14 cellular contexts compared by ENCODE assay signal in the genomic region with DNA sequence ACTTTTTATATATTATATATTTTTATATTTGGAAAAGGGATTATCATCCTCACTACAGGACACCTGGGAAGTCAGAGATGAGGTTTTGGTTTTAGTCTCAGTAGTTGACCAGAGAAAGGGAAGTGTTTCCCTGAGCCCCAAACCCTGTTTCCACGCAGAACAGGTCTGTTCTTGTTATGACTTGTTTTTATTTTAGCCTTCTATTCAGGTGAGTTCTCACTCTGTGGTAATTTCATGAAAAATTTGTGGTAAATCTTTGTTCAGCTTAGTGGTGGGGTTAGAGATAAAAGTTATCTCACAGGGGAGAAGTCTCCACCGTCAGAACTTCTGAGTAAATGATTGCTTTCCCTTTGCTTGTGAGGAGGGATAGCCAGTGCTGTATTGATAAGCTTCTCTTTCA.
DNase-seq lines count a peak whose midpoint lies in the region; ATAC-seq and TF ChIP-seq lines count a peak whose summit lies in the region.
"Had no signal": no experiment of that assay in that cellular context is flagged by ENCODE, and none has a peak within 500 bp of the region (broad histone marks: within the 10 kb centered on the region; RNA-seq: fewer than 3 reads in every experiment).

No MANE protein-coding gene starts in this region.

- peaks cover 5% of the 10 kb centered on the region for H3K4me1 ChIP-seq in CD8-positive, alpha-beta T cell (ENCODE audit: insufficient read depth, low read length)
- H3K4me1 ChIP-seq in right lobe of liver: no peaks in the 10 kb centered on the region
- H3K4me1 ChIP-seq: transverse colon had no signal

- WGBS in right lobe of liver (ENCODE audit: insufficient coverage, low coverage, low lambda C conversion rate, missing lambda C conversion rate): 70% methylated on average over 2 of the region's 2 CpGs

- no peak overlapping the region for H3K4me3 ChIP-seq in CD8-positive, alpha-beta T cell (ENCODE audit: low read depth, low read length)
- no peak overlapping the region for H3K4me3 ChIP-seq in right lobe of liver
- H3K4me3 ChIP-seq: transverse colon had no signal

- no peak overlapping the region for H3K27ac ChIP-seq in CD8-positive, alpha-beta T cell (ENCODE audit: low read depth, low read length)
- no peak overlapping the region for H3K27ac ChIP-seq in right lobe of liver
- H3K27ac ChIP-seq: HL-60, transverse colon had no signal

- no peak for ATAC-seq in CD8-positive, alpha-beta T cell
- peak; percentile 86 for ATAC-seq in GM19023 (IDR thresholded peaks at IDR 0.05; ENCODE audit: unreplicated experiment)
- peak; percentile 90 for ATAC-seq in GM21786 (IDR thresholded peaks at IDR 0.05; ENCODE audit: unreplicated experiment)
- ATAC-seq in HG03196 (IDR thresholded peaks at IDR 0.05; ENCODE audit: unreplicated experiment): peak; percentile 91
- ATAC-seq in right lobe of liver: no peak

- no peak for DNase-seq in CD8-positive, alpha-beta T cell
- DNase-seq in NCI-H446 treated with DMSO at 0.1 percent for 48 hours (lab: John Stamatoyannopoulos, UW): no peak
- DNase-seq in NCI-H187 (lab: John Stamatoyannopoulos, UW): no peak
- no peak for DNase-seq in right lobe of liver
- DNase-seq in stimulated activated CD4-positive, alpha-beta T cell treated with anti-CD3 and anti-CD28 coated beads, Interleukin-2, amount 100 ng/mL, for 48 hours: no peak
- DNase-seq: ACHN, cerebellar nuclear complex, EL, NCI-H1092 treated with DMSO at 0.1 percent for 48 hours, transverse colon had no signal

- POLR2A ChIA-PET in CD8-positive, alpha-beta T cell (lab: Charles Lee): interaction anchor here (1.2 kb wide), 1 partner anchor 17 kb away, joined by 3 read pairs; no protein-coding TSS in a partner anchor

- no peaks in the 10 kb centered on the region for H3K27me3 Mint-ChIP-seq in CD8-positive, alpha-beta T cell (ENCODE audit: low read depth)

- no peaks in the 10 kb centered on the region for H3K9me3 ChIP-seq in CD8-positive, alpha-beta T cell (ENCODE audit: low read length)
- no peaks in the 10 kb centered on the region for H3K9me3 ChIP-seq in right lobe of liver
- H3K9me3 ChIP-seq: transverse colon had no signal

- peaks cover 21% of the 10 kb centered on the region for H3K36me3 Mint-ChIP-seq in CD8-positive, alpha-beta T cell

- CTCF ChIA-PET in CD8-positive, alpha-beta T cell (lab: Charles Lee): interaction anchor here (1.3 to 4.6 kb wide), 2 partner anchors 15 to 280 kb away, joined by 4 to 19 read pairs; no protein-coding TSS in a partner anchor

- no peaks in the 10 kb centered on the region for H3K9me3 Mint-ChIP-seq in CD8-positive, alpha-beta T cell

- H3K4me3 Mint-ChIP-seq in CD8-positive, alpha-beta T cell: no peak overlapping the region

- TF ChIP-seq CTCF in CD8-positive, alpha-beta T cell (IDR thresholded peaks at IDR 0.05): no peak
- no peak for TF ChIP-seq CTCF in right lobe of liver (IDR thresholded peaks at IDR 0.05)

- peaks cover 4% of the 10 kb centered on the region for H3K36me3 ChIP-seq in CD8-positive, alpha-beta T cell (ENCODE audit: insufficient read depth, low read length)
- peaks cover 0 to 4% (median 2%) of the 10 kb centered on the region in 4 donors for H3K36me3 ChIP-seq in right lobe of liver
- H3K36me3 ChIP-seq: transverse colon had no signal

- peaks cover 17% of the 10 kb centered on the region for H3K4me1 Mint-ChIP-seq in CD8-positive, alpha-beta T cell (ENCODE audit: low read depth)

- TF ChIP-seq POLR2A in right lobe of liver (IDR thresholded peaks at IDR 0.05): no peak

- peak overlapping the region; percentile 60 for H3K27ac Mint-ChIP-seq in CD8-positive, alpha-beta T cell

- no peaks in the 10 kb centered on the region for H3K27me3 ChIP-seq in CD8-positive, alpha-beta T cell (ENCODE audit: insufficient read depth, low read length)
- H3K27me3 ChIP-seq in right lobe of liver: no peaks in the 10 kb centered on the region
- H3K27me3 ChIP-seq: transverse colon had no signal

- intact Hi-C loops in CD8-positive, alpha-beta T cell (cut with DNase I, micrococcal nuclease): no loop called here
- intact Hi-C loops in right lobe of liver (cut with DNase I): no loop called here

Comparison
In these comparisons a context has a peak if more than half of its experiments do, and no peak if none do; other contexts are left out.
1. ATAC-seq: peak in GM19023 (single experiment), GM21786 (single experiment) and HG03196 (single experiment); none in CD8-positive, alpha-beta T cell (single experiment) and right lobe of liver (0 of 4).